ENCODE assay signal across 1 cellular context in the genomic region with DNA sequence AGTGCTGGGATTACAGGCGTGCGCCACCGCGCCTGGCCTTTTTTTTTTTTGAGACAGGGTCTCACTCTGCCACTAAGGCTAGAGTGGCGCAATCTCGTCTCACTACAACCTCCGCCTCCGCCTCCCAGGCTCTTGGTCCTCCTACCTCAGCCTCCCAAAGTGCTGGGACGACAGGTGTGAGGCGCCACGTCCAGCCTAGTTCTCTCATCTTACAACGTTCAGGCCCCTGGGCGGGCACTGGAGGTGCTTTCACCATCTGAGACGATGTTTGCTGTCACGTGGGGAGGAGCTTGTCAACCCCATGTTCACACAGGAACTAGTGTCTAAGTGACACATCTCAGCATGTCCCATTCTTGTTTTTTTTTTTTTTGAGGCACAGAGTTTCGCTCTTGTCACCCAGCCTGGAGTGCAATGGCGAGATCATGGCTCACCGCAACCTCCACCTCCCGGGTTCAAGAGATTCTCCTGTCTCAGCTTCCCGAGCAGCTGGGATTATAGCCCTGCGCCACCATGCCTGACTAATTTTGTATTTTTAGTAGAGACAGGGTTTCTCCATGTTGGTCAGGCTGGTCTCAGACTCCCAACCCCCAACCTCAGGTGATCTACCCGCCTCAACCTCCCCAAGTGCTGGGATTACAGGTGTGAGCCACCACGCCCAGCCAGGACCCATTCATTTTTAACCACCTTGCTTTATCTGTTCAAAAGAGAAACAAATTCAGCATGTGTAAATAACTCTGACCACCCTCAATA.
TF ChIP-seq lines count a peak whose summit lies in the region.

No MANE protein-coding gene starts in this region.

TF ChIP-seq in H1, 55 proteins besides CTCF, POLR2A, EP300 and RAD21:
- TF ChIP-seq KDM4A (IDR thresholded peaks at IDR 0.05; ENCODE audit: low read depth, low read length, severe bottlenecking) = no peak
- no peak for TF ChIP-seq ZNF274 (IDR thresholded peaks at IDR 0.05; ENCODE audit: borderline replicate concordance, extremely low read depth, low read length)
- no peak for TF ChIP-seq HDAC2 (IDR thresholded peaks at IDR 0.05; ENCODE audit: borderline replicate concordance in 1 of 2, low read depth in 2 of 2, low read length in 2 of 2)
- no peak for TF ChIP-seq RFX5 (IDR thresholded peaks at IDR 0.05; ENCODE audit: borderline replicate concordance, low read depth, low read length)
